ENCODE assay signal across 25 cellular contexts in genomic region chr12:94783343-94783742, GRCh38.
"Had no signal": no experiment of that assay in that cellular context is flagged by ENCODE, and none has a peak within 500 bp of the region (broad histone marks: within the 10 kb centered on the region; RNA-seq: fewer than 3 reads in every experiment).

No MANE protein-coding gene starts in this region.

- H3K4me3 ChIP-seq: adrenal gland, ascending aorta, sigmoid colon, stomach, suprapubic skin, tibial nerve had no signal

- DNase-seq: activated B cell treated with CpG ODN at 0.5 μM for 24 hours; activated CD4-positive, alpha-beta T cell treated with anti-CD3 and anti-CD28 coated beads for 36 hours; activated CD4-positive, alpha-beta T cell treated with anti-CD3 and anti-CD28 coated beads, Interleukin-2, amount 50 U/mL, for 4 hours; activated CD8-positive, alpha-beta memory T cell treated with anti-CD3 and anti-CD28 coated beads for 24 hours; activated CD8-positive, alpha-beta memory T cell treated with anti-CD3 and anti-CD28 coated beads, Interleukin-2, amount 50 U/mL, for 4 hours; activated naive CD4-positive, alpha-beta T cell; activated T-cell treated with anti-CD3 and anti-CD28 coated beads, Interleukin-2, amount 50 U/mL, for 4 hours; adrenal gland; central memory CD4-positive, alpha-beta T cell; dermis blood vessel endothelial cell; effector CD8-positive, alpha-beta T cell; erythroblast; foreskin melanocyte; hypothalamus; mesenchymal stem cell; occipital lobe; sigmoid colon; stimulated activated CD4-positive, alpha-beta T cell treated with anti-CD3 and anti-CD28 coated beads, Interleukin-12 subunit alpha, Interleukin-12 subunit beta, amount 100 ng/mL, for 4 hours; stimulated activated CD4-positive, alpha-beta T cell treated with anti-CD3 and anti-CD28 coated beads, Interleukin-1b, Interleukin-23, amount 100 ng/mL, for 48 hours; stomach had no signal

- FAIRE-seq: islet of Langerhans had no signal

- H3K9me3 ChIP-seq: adrenal gland, ascending aorta, sigmoid colon, suprapubic skin, tibial nerve had no signal

- H3K27me3 ChIP-seq: adrenal gland, ascending aorta, sigmoid colon, stomach, tibial nerve had no signal

- H3K27ac ChIP-seq: adrenal gland, ascending aorta, sigmoid colon, stomach, suprapubic skin, tibial nerve had no signal

- H3K4me1 ChIP-seq: adrenal gland, ascending aorta, sigmoid colon, tibial nerve had no signal

- H3K36me3 ChIP-seq: adrenal gland, ascending aorta, sigmoid colon, stomach, suprapubic skin, tibial nerve had no signal

- ATAC-seq: activated CD4-positive, alpha-beta T cell treated with anti-CD3 and anti-CD28 coated beads for 36 hours; activated T-cell treated with anti-CD3 and anti-CD28 coated beads, Interleukin-2, amount 50 U/mL, for 4 hours; stimulated activated effector memory CD8-positive, alpha-beta T cell treated with anti-CD3 and anti-CD28 coated beads, Interleukin-12 subunit alpha, Interleukin-12 subunit beta, amount 100 ng/mL, for 72 hours had no signal
